1 cellular context compared by ENCODE assay signal in genomic region chr2:73418343-73418742, GRCh38.
TF ChIP-seq lines count a peak whose summit lies in the region.

No MANE protein-coding gene starts in this region.

TF ChIP-seq in GM23338, 12 proteins besides CTCF, POLR2A, EP300 and RAD21 (continued from another document):
- no peak for TF ChIP-seq REST (IDR thresholded peaks at IDR 0.05; ENCODE audit: unreplicated experiment)
- TF ChIP-seq EZH2 (IDR thresholded peaks at IDR 0.05; ENCODE audit: low read depth, unreplicated experiment): no peak
- no peak for TF ChIP-seq ZNF331 (CRISPR knock-in tag; IDR thresholded peaks at IDR 0.05; ENCODE audit: low read depth)
- TF ChIP-seq POLR2AphosphoS5 (IDR thresholded peaks at IDR 0.05; ENCODE audit: low read depth): no peak
- TF ChIP-seq EZH2phosphoT487 (IDR thresholded peaks at IDR 0.05; ENCODE audit: unreplicated experiment): no peak
- TF ChIP-seq ETS1 (IDR thresholded peaks at IDR 0.05): no peak
- TF ChIP-seq STAT1 (IDR thresholded peaks at IDR 0.05; ENCODE audit: unreplicated experiment): no peak
- no peak for TF ChIP-seq JUNB (IDR thresholded peaks at IDR 0.05; ENCODE audit: unreplicated experiment)
